ENCODE assay signal across 1 cellular context in the genomic region with DNA sequence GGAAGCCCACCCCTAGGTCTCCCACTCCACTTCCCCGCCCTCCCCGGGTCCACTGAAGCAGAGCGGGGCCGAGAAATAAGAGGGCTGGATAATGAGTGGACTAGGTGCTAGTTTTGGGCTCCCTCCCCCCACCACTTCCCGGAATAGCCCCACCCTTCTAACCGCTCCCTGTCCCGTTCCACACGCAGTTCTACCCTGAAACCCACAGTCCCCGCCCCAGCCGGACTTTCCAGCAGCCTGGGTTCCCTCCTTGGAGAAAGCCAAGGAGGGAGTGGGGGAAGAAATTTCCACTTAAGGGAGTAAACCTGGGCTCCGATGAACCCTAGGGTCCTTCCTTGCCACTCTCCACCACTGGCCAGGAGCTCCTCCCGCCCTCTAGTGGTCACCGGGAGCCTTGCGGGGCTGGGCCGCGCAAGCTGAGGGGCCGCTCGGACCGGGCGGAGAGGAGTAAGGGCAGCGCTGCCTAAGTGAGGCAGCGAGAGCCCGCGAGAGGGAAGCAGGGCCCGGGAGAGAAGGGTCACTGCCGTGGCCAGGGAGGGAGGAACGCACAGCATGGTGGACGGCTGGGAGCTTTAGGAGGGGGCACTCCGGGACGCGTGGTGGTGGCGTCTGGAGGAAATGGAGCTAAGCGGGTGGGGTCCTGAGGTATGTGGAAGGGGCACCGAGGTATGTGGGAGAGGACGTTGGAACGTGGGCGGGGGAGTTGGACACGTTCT.
TF ChIP-seq lines count a peak whose summit lies in the region.

No MANE protein-coding gene starts in this region.

TF ChIP-seq in IMR-90, 13 proteins besides CTCF, POLR2A, EP300 and RAD21:
- TF ChIP-seq BHLHE40 (IDR thresholded peaks at IDR 0.05; ENCODE audit: low read depth, low read length) (no peak), NFE2L2 (IDR thresholded peaks at IDR 0.05; ENCODE audit: low read depth, low read length) (no peak), MAZ (IDR thresholded peaks at IDR 0.05; ENCODE audit: borderline replicate concordance, low read depth, low read length) (peak; percentile 89; the same call in 1 of the 2 replicates), FOS (IDR thresholded peaks at IDR 0.05; ENCODE audit: low read depth, low read length) (no peak), ELK1 (IDR thresholded peaks at IDR 0.05; ENCODE audit: borderline replicate concordance, low read depth, low read length) (no peak), CHD1 (IDR thresholded peaks at IDR 0.05; ENCODE audit: low read depth, low read length) (no peak), CEBPB (IDR thresholded peaks at IDR 0.05; ENCODE audit: low read depth, low read length) (no peak), SMC3 (IDR thresholded peaks at IDR 0.05; ENCODE audit: low read depth, low read length) (peak; percentile 34), MAFK (IDR thresholded peaks at IDR 0.05; ENCODE audit: low read depth, low read length) (no peak)
- TF ChIP-seq, protein P1, sequence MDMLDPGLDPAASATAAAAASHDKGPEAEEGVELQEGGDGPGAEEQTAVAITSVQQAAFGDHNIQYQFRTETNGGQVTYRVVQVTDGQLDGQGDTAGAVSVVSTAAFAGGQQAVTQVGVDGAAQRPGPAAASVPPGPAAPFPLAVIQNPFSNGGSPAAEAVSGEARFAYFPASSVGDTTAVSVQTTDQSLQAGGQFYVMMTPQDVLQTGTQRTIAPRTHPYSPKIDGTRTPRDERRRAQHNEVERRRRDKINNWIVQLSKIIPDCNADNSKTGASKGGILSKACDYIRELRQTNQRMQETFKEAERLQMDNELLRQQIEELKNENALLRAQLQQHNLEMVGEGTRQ (IDR thresholded peaks at IDR 0.05; ENCODE audit: low read depth, low read length), result no peak
